ENCODE assay signal across 1 cellular context in the genomic region with DNA sequence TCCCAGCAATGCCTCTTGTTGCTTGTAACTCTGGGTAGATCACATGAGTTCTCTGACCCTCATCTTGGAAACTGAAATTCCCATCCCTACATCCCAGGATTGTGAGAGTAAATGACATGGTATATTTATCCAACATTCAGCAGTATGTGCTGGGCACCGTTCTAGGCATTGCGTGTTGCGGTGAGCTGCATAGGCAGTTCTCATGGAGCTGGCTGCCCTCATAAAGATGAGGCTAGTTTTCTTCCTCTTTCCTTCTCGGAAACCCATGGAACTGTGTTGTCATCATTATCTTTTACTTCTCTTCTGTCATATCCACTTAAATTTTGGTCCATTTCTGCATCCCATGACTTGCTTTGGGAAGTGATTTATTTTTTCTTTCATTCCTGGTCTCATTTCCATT.
TF ChIP-seq lines count a peak whose summit lies in the region.

No MANE protein-coding gene starts in this region.

TF ChIP-seq in SK-N-SH, 30 proteins besides CTCF, POLR2A, EP300 and RAD21:
- TF ChIP-seq MAX (IDR thresholded peaks at IDR 0.05; ENCODE audit: low read depth) (no peak), EZH2phosphoT487 (IDR thresholded peaks at IDR 0.05; ENCODE audit: borderline replicate concordance, low read depth) (no peak), NFIC (IDR thresholded peaks at IDR 0.05; ENCODE audit: borderline replicate concordance) (no peak), RXRA (IDR thresholded peaks at IDR 0.05; ENCODE audit: borderline replicate concordance, low read depth) (no peak), POLR2AphosphoS5 (IDR thresholded peaks at IDR 0.05; ENCODE audit: low read depth, low read length) (no peak), FOXM1 (IDR thresholded peaks at IDR 0.05; ENCODE audit: low read depth) (no peak), CHD2 (IDR thresholded peaks at IDR 0.05; ENCODE audit: low read length, partially characterized antibody) (no peak), JUND (IDR thresholded peaks at IDR 0.05) (no peak), TAF1 (IDR thresholded peaks at IDR 0.05; ENCODE audit: borderline replicate concordance, low read depth, low read length) (no peak), SIN3A (IDR thresholded peaks at IDR 0.05; ENCODE audit: borderline replicate concordance, low read depth, low read length) (no peak), MXI1 (IDR thresholded peaks at IDR 0.05; ENCODE audit: low read depth, low read length) (no peak), REST (IDR thresholded peaks at IDR 0.05; ENCODE audit: low read depth, low read length) (no peak), YY1 (IDR thresholded peaks at IDR 0.05; ENCODE audit: low read depth) (no peak), SMC3 (IDR thresholded peaks at IDR 0.05; ENCODE audit: low read depth, low read length) (no peak)
- TF ChIP-seq, protein P1, sequence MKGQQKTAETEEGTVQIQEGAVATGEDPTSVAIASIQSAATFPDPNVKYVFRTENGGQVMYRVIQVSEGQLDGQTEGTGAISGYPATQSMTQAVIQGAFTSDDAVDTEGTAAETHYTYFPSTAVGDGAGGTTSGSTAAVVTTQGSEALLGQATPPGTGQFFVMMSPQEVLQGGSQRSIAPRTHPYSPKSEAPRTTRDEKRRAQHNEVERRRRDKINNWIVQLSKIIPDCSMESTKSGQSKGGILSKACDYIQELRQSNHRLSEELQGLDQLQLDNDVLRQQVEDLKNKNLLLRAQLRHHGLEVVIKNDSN (IDR thresholded peaks at IDR 0.05; ENCODE audit: borderline replicate concordance, low read depth) = no peak
TF ChIP-seq in SK-N-SH: peak in this region for 0.
